8 cellular contexts compared by ENCODE assay signal in the genomic region with DNA sequence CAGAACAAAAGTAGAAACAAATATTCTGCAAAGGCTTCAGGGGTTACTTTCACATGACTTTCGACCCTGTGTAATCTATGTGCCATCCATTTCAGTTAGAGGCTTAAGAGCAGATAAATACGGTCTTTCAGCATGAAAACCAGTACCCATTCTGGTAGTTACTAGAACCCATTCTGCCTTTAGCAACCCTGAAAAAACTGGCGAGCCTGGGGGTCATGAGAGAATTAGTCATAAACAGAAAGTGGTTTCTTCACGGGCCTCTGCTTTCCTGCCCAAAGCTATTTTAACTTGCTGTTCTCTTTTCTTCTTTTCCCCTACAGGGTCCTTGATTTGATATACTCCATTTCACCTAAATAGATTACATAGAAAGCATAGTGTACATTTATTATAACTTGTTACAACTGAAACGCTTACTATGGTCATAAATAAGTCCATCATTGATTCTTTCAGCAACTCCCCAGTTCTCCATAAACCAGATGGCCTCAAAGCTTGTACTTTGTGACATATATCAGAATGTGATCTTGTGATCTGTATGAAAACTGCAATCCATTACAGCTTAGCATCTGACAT. TPM values are rescaled to one million over a fixed set of nuclear protein-coding genes. Genes with fewer than 3 reads are reported as not detected.
DNase-seq lines count a peak whose midpoint lies in the region; ATAC-seq, FAIRE-seq and TF ChIP-seq lines count a peak whose summit lies in the region.

No MANE protein-coding gene starts in this region.

- peaks cover 16% of the 10 kb centered on the region for H3K4me1 Mint-ChIP-seq in activated T-helper 17 cell treated with anti-CD3 and anti-CD28 coated beads, Interleukin-2, amount 50 U/mL, for 72 hours
- H3K4me1 Mint-ChIP-seq in endodermal cell: peaks cover 6% of the 10 kb centered on the region

- no peak for TF ChIP-seq CTCF in endodermal cell (conservative IDR thresholded peaks at IDR 0.05)

- no peak for FAIRE-seq in urothelium cell line (lab: Jason Lieb, UNC)

- H3K4me1 ChIP-seq in endodermal cell (ENCODE audit: control insufficient read depth, insufficient read depth, low read length): no peaks in the 10 kb centered on the region

- peak; percentile 82 for DNase-seq in ACHN
- peak; percentile 36 for DNase-seq in GM19240 (ENCODE audit: insufficient read length, low spot score)
- peak; percentile 25 for DNase-seq in stromal cell of bone marrow (ENCODE audit: low read depth)
- no peak for DNase-seq in endodermal cell
- DNase-seq in stimulated activated CD4-positive, alpha-beta T cell treated with anti-CD3 and anti-CD28 coated beads, Interleukin-4, amount 100 ng/mL, for 1 hour: no peak
- no peak for DNase-seq in urothelium cell line (ENCODE audit: low spot score)

- peak; percentile 62 for ATAC-seq in HG03108 (IDR thresholded peaks at IDR 0.05; ENCODE audit: unreplicated experiment)
- peak; percentile 49 for ATAC-seq in activated T-helper 17 cell treated with anti-CD3 and anti-CD28 coated beads, Interleukin-2, amount 50 U/mL, for 72 hours (replicated peaks)

- H3K27ac ChIP-seq in endodermal cell (ENCODE audit: low read depth, low read length): no peak overlapping the region

- H3K9me3 Mint-ChIP-seq in activated T-helper 17 cell treated with anti-CD3 and anti-CD28 coated beads, Interleukin-2, amount 50 U/mL, for 72 hours: no peaks in the 10 kb centered on the region
- H3K9me3 Mint-ChIP-seq in endodermal cell: no peaks in the 10 kb centered on the region

- WGBS in endodermal cell (ENCODE audit: insufficient coverage in 1 of 2, insufficient read length in 1 of 2), 2 experiments: 86 to 97% methylated on average over 2 to 5 of the region's 5 CpGs

- peak overlapping the region; percentile 30 for H3K4me3 Mint-ChIP-seq in activated T-helper 17 cell treated with anti-CD3 and anti-CD28 coated beads, Interleukin-2, amount 50 U/mL, for 72 hours
- no peak overlapping the region for H3K4me3 Mint-ChIP-seq in endodermal cell

- no peak overlapping the region for H3K4me3 ChIP-seq in endodermal cell (ENCODE audit: low read length)

- H3K9me3 ChIP-seq in endodermal cell (ENCODE audit: control insufficient read depth, low read length): no peaks in the 10 kb centered on the region

- H3K27ac Mint-ChIP-seq in activated T-helper 17 cell treated with anti-CD3 and anti-CD28 coated beads, Interleukin-2, amount 50 U/mL, for 72 hours: peak overlapping the region; percentile 24
- no peak overlapping the region for H3K27ac Mint-ChIP-seq in endodermal cell

- H3K36me3 Mint-ChIP-seq in activated T-helper 17 cell treated with anti-CD3 and anti-CD28 coated beads, Interleukin-2, amount 50 U/mL, for 72 hours (ENCODE audit: low read depth): peaks cover 95% of the 10 kb centered on the region
- H3K36me3 Mint-ChIP-seq in endodermal cell (ENCODE audit: low read depth): peaks cover 62% of the 10 kb centered on the region

- H3K27me3 ChIP-seq in endodermal cell (ENCODE audit: control insufficient read depth, insufficient read depth, low read length, poor library complexity, severe bottlenecking): no peaks in the 10 kb centered on the region

- no peaks in the 10 kb centered on the region for H3K27me3 Mint-ChIP-seq in activated T-helper 17 cell treated with anti-CD3 and anti-CD28 coated beads, Interleukin-2, amount 50 U/mL, for 72 hours
- H3K27me3 Mint-ChIP-seq in endodermal cell (ENCODE audit: insufficient read depth): no peaks in the 10 kb centered on the region

- H3K36me3 ChIP-seq in endodermal cell (ENCODE audit: control insufficient read depth, insufficient read depth, low read length): peaks cover 67% of the 10 kb centered on the region

- in situ Hi-C loops in ACHN (cut with HindIII; ENCODE audit: low pct_ligation_motif_present, low pct_unique_long_range_greater_than_20kb, low sequenced_read_pairs): no loop called here

- no peak overlapping the region for H3K9ac ChIP-seq in endodermal cell (ENCODE audit: extremely low read depth, low read length, poor library complexity, severe bottlenecking)

RNA-seq across cellular contexts. Expression of a gene that starts 48.3 kb away (rescaled TPM):
- total RNA-seq in activated T-helper 17 cell treated with anti-CD3 and anti-CD28 coated beads, Interleukin-2, amount 50 U/mL, for 72 hours: 10 to 100 TPM; 31.4 to 40.6 TPM
- total RNA-seq in endodermal cell: 10 to 100 TPM; 61.9 to 69.7 TPM
- polyA plus RNA-seq in endodermal cell (2013, experiment 1 of 2): 49.0 TPM
- polyA plus RNA-seq in endodermal cell (2013, experiment 2 of 2): 43.4 TPM

RNA-seq across cellular contexts. Expression of a gene that starts 59.5 kb away (rescaled TPM):
- 1 to 10 TPM; 4.0 to 6.3 TPM for total RNA-seq in activated T-helper 17 cell treated with anti-CD3 and anti-CD28 coated beads, Interleukin-2, amount 50 U/mL, for 72 hours
- 1 to 10 TPM; 5.6 to 6.9 TPM for total RNA-seq in endodermal cell
- polyA plus RNA-seq in endodermal cell (2013, experiment 1 of 2): 3.0 TPM
- polyA plus RNA-seq in endodermal cell (2013, experiment 2 of 2): 2.7 TPM

Comparison
In these comparisons a context has a peak if more than half of its experiments do, and no peak if none do; other contexts are left out.
1. DNase-seq: peak in ACHN (single experiment), GM19240 (single experiment) and stromal cell of bone marrow (single experiment); none in endodermal cell (single experiment), stimulated activated CD4-positive, alpha-beta T cell treated with anti-CD3 and anti-CD28 coated beads, Interleukin-4, amount 100 ng/mL, for 1 hour (single experiment) and urothelium cell line (single experiment).